1 cellular context compared by ENCODE assay signal in genomic region chr15:67611803-67612369, GRCh38.
TF ChIP-seq lines count a peak whose summit lies in the region.

No MANE protein-coding gene starts in this region.

TF ChIP-seq in A549, 52 proteins besides CTCF, POLR2A, EP300 and RAD21:
- TF ChIP-seq E2F6 (IDR thresholded peaks at IDR 0.05; ENCODE audit: borderline replicate concordance, low read depth), result no peak
